In genomic region chr14:73634333-73634833, GRCh38 we compare ENCODE assay signal across 9 cellular contexts. TPM values are rescaled to one million over a fixed set of nuclear protein-coding genes. Genes with fewer than 3 reads are reported as not detected.
DNase-seq lines count a peak whose midpoint lies in the region; FAIRE-seq and TF ChIP-seq lines count a peak whose summit lies in the region.
"Had no signal": no experiment of that assay in that cellular context is flagged by ENCODE, and none has a peak within 500 bp of the region (broad histone marks: within the 10 kb centered on the region; RNA-seq: fewer than 3 reads in every experiment).

No MANE protein-coding gene starts in this region.

- H4K5ac ChIP-seq in H1 (ENCODE audit: insufficient read length, low read depth, low read length): no peak overlapping the region

- H3K27ac ChIP-seq in H1 (ENCODE audit: low read depth, low read length) (no peak overlapping the region; the same call in 1 of the 2 replicates), urinary bladder (ENCODE audit: low read depth) (no peak overlapping the region)

- POLR2A ChIA-PET in H1 (lab: Charles Lee; ENCODE audit: partially characterized antibody): interaction anchor here (0.6 to 1.0 kb wide), 5 partner anchors 8 to 104 kb away, joined by 3 to 4 read pairs (median 3); partner anchors contain the start of genes ACOT2 and DNAL1

- peak overlapping the region; percentile 84; the same call in 1 of the 2 replicates for H4K8ac ChIP-seq in H1 (ENCODE audit: extremely low read depth, insufficient read depth, low read length)

- no peak for TF ChIP-seq EP300 in H1 (IDR thresholded peaks at IDR 0.05; ENCODE audit: borderline replicate concordance in 1 of 2, low read depth in 2 of 2, low read length in 2 of 2)

- WGBS in H1 (ENCODE audit: extremely low coverage in 1 of 2, insufficient coverage in 1 of 2, insufficient read length in 1 of 2, insufficient replicate concordance in 2 of 2, low coverage in 1 of 2, low lambda C conversion rate in 2 of 2, missing lambda C conversion rate in 1 of 2), 2 experiments: 6% methylated on average over 31 of the region's 31 CpGs; no CpG with 5 or more reads in 1 of the 2 experiments
- 11% methylated on average over 31 of the region's 31 CpGs for WGBS in urinary bladder

- H3K9ac ChIP-seq in H1 (replicated peaks in 1 of 4; ENCODE audit: extremely low read depth in 1 of 4, low read depth in 3 of 4, low read length in 3 of 4): peak overlapping the region in 2 of 4 experiments; percentile 40 to 45; a peak in 4 of 7 replicates

- no peak overlapping the region; the same call in 1 of the 2 replicates for H2BK15ac ChIP-seq in H1 (ENCODE audit: low read length)

- H3K36me3 ChIP-seq in H1 (ENCODE audit: control insufficient read depth in 2 of 4, insufficient read depth in 4 of 4, low read length in 3 of 4) (no peaks in the 10 kb centered on the region), urinary bladder (ENCODE audit: insufficient read depth) (no peaks in the 10 kb centered on the region)

- H3K23me2 ChIP-seq in H1 (ENCODE audit: low read depth, low read length): peaks cover 7% of the 10 kb centered on the region; the same call in 1 of the 2 replicates

- no peaks in the 10 kb centered on the region for H3K9me3 ChIP-seq in H1 (ENCODE audit: insufficient read depth in 2 of 2, low read depth in 1 of 2, low read length in 1 of 2)

- H2BK5ac ChIP-seq in H1 (ENCODE audit: low read depth, low read length): peak overlapping the region; percentile 86; the same call in 1 of the 2 replicates

- peak overlapping the region; percentile 68 to 83 for H3K4me2 ChIP-seq in H1 (ENCODE audit: insufficient read depth in 1 of 2, low read depth in 2 of 2, low read length in 2 of 2)

- DNase-seq in NCI-H2081 (lab: John Stamatoyannopoulos, UW) (peak; percentile 67 to 76), NCI-H2081 treated with DMSO at 0.1 percent for 48 hours (lab: John Stamatoyannopoulos, UW) (no peak), NCI-H748 treated with DMSO at 0.1 percent for 48 hours (lab: John Stamatoyannopoulos, UW) (peak; percentile 44), H1 (ENCODE audit: low read depth in 1 of 2, low spot score in 2 of 2) (peak; percentile 66 to 93), midbrain (lab: John Stamatoyannopoulos, UW) (peak; percentile 50), NCI-H1694 treated with DMSO at 0.1 percent for 48 hours (lab: John Stamatoyannopoulos, UW) (no peak)
- DNase-seq in activated CD4-positive, alpha-beta T cell treated with anti-CD3 and anti-CD28 coated beads for 1 hour: no peak

- peak; percentile 52 to 63 (median 54) for TF ChIP-seq CTCF in H1 (IDR thresholded peaks at IDR 0.05; ENCODE audit: control extremely low read depth in 1 of 3, insufficient read depth in 1 of 3, low read depth in 1 of 3, low read length in 3 of 3)

- peak overlapping the region; percentile 97 for H4K91ac ChIP-seq in H1 (replicated peaks; ENCODE audit: insufficient read length, low read length)

- H2AFZ ChIP-seq in H1 (ENCODE audit: low read length): peak overlapping the region; percentile 45; the same call in 1 of the 2 replicates

- H3K4ac ChIP-seq in H1 (replicated peaks; ENCODE audit: insufficient read length, low read depth, low read length): no peak overlapping the region

- no peaks in the 10 kb centered on the region for H3K27me3 ChIP-seq in H1 (replicated peaks in 1 of 4; ENCODE audit: control insufficient read depth in 3 of 4, extremely low read depth in 1 of 4, insufficient read depth in 3 of 4, low read length in 3 of 4)

- no peak overlapping the region for H2BK120ac ChIP-seq in H1 (replicated peaks; ENCODE audit: low read depth, low read length)

- CTCF ChIA-PET in H1 (lab: Charles Lee; ENCODE audit: partially characterized antibody): interaction anchor here (0.6 to 6.5 kb wide), 13 partner anchors 12 to 674 kb away, joined by 3 to 52 read pairs (median 4); partner anchors contain the start of genes ACOT2 and ACOT6

- peak overlapping the region; percentile 31 to 65 (median 58) for H3K4me3 ChIP-seq in H1 (ENCODE audit: extremely low read depth in 1 of 4, insufficient read depth in 2 of 4, low read depth in 3 of 4, low read length in 4 of 4)
- H3K4me3 ChIP-seq in urinary bladder (ENCODE audit: low read depth, low read length): peak overlapping the region; percentile 41

- TF ChIP-seq POLR2A in H1 (IDR thresholded peaks at IDR 0.05; ENCODE audit: control extremely low read depth in 1 of 2, low read depth in 2 of 2, low read length in 2 of 2): peak; percentile 52 to 67

- peak overlapping the region; percentile 86 for H3K56ac ChIP-seq in H1 (replicated peaks; ENCODE audit: insufficient read length, low read depth, low read length)

- peaks cover 0 to 5% (median 1%) of the 10 kb centered on the region in 4 experiments; a peak in 4 of 7 replicates for H3K4me1 ChIP-seq in H1 (replicated peaks in 1 of 4; ENCODE audit: control insufficient read depth in 3 of 4, insufficient read depth in 4 of 4, low read length in 3 of 4)
- no peaks in the 10 kb centered on the region for H3K4me1 ChIP-seq in urinary bladder (ENCODE audit: insufficient read depth)

- TF ChIP-seq RAD21 in H1 (IDR thresholded peaks at IDR 0.05 in 1 of 2, conservative IDR thresholded peaks at IDR 0.05 in 1 of 2; ENCODE audit: low read depth in 2 of 2, low read length in 2 of 2): peak; percentile 44 to 56

- no peaks in the 10 kb centered on the region for H4K20me1 ChIP-seq in H1 (replicated peaks in 1 of 2; ENCODE audit: control insufficient read depth in 1 of 2, insufficient read depth in 2 of 2, low read length in 2 of 2)

- FAIRE-seq in H1 (lab: Jason Lieb, UNC): peak; percentile 36
- FAIRE-seq: A204.1 had no signal

- H2AK5ac ChIP-seq in H1 (ENCODE audit: low read depth, low read length): no peak overlapping the region

- peak overlapping the region; percentile 84; the same call in 1 of the 2 replicates for H2BK12ac ChIP-seq in H1 (ENCODE audit: low read depth, low read length)

- H2BK20ac ChIP-seq in H1 (ENCODE audit: low read length): peak overlapping the region; percentile 62; the same call in 1 of the 2 replicates

- no peaks in the 10 kb centered on the region for H3K79me1 ChIP-seq in H1 (ENCODE audit: low read depth, low read length)

- H3K18ac ChIP-seq in H1 (ENCODE audit: extremely low read depth, low read length): peak overlapping the region; percentile 81

- H3K14ac ChIP-seq in H1 (ENCODE audit: insufficient read length): no peak overlapping the region

- no peaks in the 10 kb centered on the region for H3K79me2 ChIP-seq in H1 (ENCODE audit: control insufficient read depth in 1 of 2, insufficient read depth in 2 of 2, low read length in 2 of 2)

- no peak overlapping the region for H3K23ac ChIP-seq in H1 (ENCODE audit: insufficient read length)

TF ChIP-seq in H1, 55 proteins besides CTCF, POLR2A, EP300 and RAD21 (continues in another document):
- no peak for TF ChIP-seq CEBPB (IDR thresholded peaks at IDR 0.05; ENCODE audit: low read depth, low read length)
- no peak for TF ChIP-seq EGR1 (IDR thresholded peaks at IDR 0.05; ENCODE audit: borderline replicate concordance, low read depth, low read length)
- TF ChIP-seq SIN3A (conservative IDR thresholded peaks at IDR 0.05 in 1 of 2, IDR thresholded peaks at IDR 0.05 in 1 of 2; ENCODE audit: low read depth in 1 of 2, low read length in 2 of 2): 0 out of 4 replicates have a peak, but pooled peaks have one; percentile 42 to 50
- TF ChIP-seq SIX5 (IDR thresholded peaks at IDR 0.05; ENCODE audit: low read depth, low read length): no peak
- peak; percentile 40; the same call in 1 of the 2 replicates for TF ChIP-seq TBP (IDR thresholded peaks at IDR 0.05; ENCODE audit: low read depth, low read length)
- peak; percentile 64 for TF ChIP-seq ASH2L (IDR thresholded peaks at IDR 0.05; ENCODE audit: low read length)
- TF ChIP-seq RFX5 (IDR thresholded peaks at IDR 0.05; ENCODE audit: borderline replicate concordance, low read depth, low read length): no peak
- no peak for TF ChIP-seq SP1 (IDR thresholded peaks at IDR 0.05; ENCODE audit: low read depth, low read length)
- TF ChIP-seq CBX8 (IDR thresholded peaks at IDR 0.05; ENCODE audit: borderline replicate concordance, low read depth, low read length): no peak

RNA-seq across cellular contexts. Expression of gene DNAL1, which starts 10.4 kb away (rescaled TPM):
- total RNA-seq in H1 (2021; fragmentation: NEBNext Ultra II Directional; extraction: Animal tissue kit (Norgen Biotek cat#: 25700)): 16.8 and 17.2 TPM in 2 replicates
- polyA plus RNA-seq in H1 (2011; rRNA removed) (2.0 and 2.8 TPM in 2 replicates), urinary bladder (6.3 TPM)
- 3.8 TPM for polyA plus RNA-seq in H1 (2011; cell fraction: cytosol; rRNA removed)
- polyA plus RNA-seq in H1 (2011; cell fraction: nucleus; rRNA removed): 1.4 TPM
- polyA plus RNA-seq in H1 (2012, experiment 1 of 2): 3.5 to 10.6 TPM (median 6.4 TPM) in 4 replicates
- 4.5 TPM for polyA plus RNA-seq in H1 (2012, experiment 2 of 2)
- 9.5 TPM for polyA plus RNA-seq in H1 (2013, experiment 1 of 2)
- 11.5 TPM for polyA plus RNA-seq in H1 (2013, experiment 2 of 2)
- 2.8 and 3.8 TPM in 2 replicates for polyA minus RNA-seq in H1 (2011; rRNA and poly(A)+ RNA removed)
- 2.7 TPM for polyA minus RNA-seq in H1 (2011; cell fraction: cytosol; rRNA and poly(A)+ RNA removed)
- 3.6 TPM for polyA minus RNA-seq in H1 (2011; cell fraction: nucleus; rRNA and poly(A)+ RNA removed)
- 13.3 TPM for total RNA-seq in urinary bladder

RNA-seq across cellular contexts. Expression of gene ACOT6, which starts 22.1 kb away (rescaled TPM):
- total RNA-seq in H1 (2021; fragmentation: NEBNext Ultra II Directional; extraction: Animal tissue kit (Norgen Biotek cat#: 25700)): not detected in 2 replicates
- not detected in 2 replicates for polyA plus RNA-seq in H1 (2011; rRNA removed)
- polyA plus RNA-seq in H1 (2011; cell fraction: cytosol; rRNA removed): 0.19 TPM
- polyA plus RNA-seq in H1 (2011; cell fraction: nucleus; rRNA removed): not detected
- 0.13 TPM in 1 of 4 replicates, not detected in the others for polyA plus RNA-seq in H1 (2012, experiment 1 of 2)
- not detected for polyA plus RNA-seq in H1 (2012, experiment 2 of 2)
- polyA plus RNA-seq in H1 (2013, experiment 1 of 2): 0.08 TPM
- polyA plus RNA-seq in H1 (2013, experiment 2 of 2): 0.13 TPM
- polyA minus RNA-seq in H1 (2011; rRNA and poly(A)+ RNA removed): not detected in 2 replicates
- not detected for polyA minus RNA-seq in H1 (2011; cell fraction: cytosol; rRNA and poly(A)+ RNA removed)
- polyA minus RNA-seq in H1 (2011; cell fraction: nucleus; rRNA and poly(A)+ RNA removed): 1.9 TPM
- total RNA-seq in urinary bladder: not detected
- not detected for polyA plus RNA-seq in urinary bladder

RNA-seq across cellular contexts. Expression of gene ACOT4, which starts 42.7 kb away (rescaled TPM):
- 0.48 and 0.80 TPM in 2 replicates for total RNA-seq in H1 (2021; fragmentation: NEBNext Ultra II Directional; extraction: Animal tissue kit (Norgen Biotek cat#: 25700))
- polyA plus RNA-seq in H1 (2011; rRNA removed) (1.1 and 1.2 TPM in 2 replicates), urinary bladder (1.0 TPM)
- 0.57 TPM for polyA plus RNA-seq in H1 (2011; cell fraction: cytosol; rRNA removed)
- polyA plus RNA-seq in H1 (2011; cell fraction: nucleus; rRNA removed): 1.2 TPM
- polyA plus RNA-seq in H1 (2012, experiment 1 of 2): 0.72 to 0.94 TPM (median 0.90 TPM) in 4 replicates
- polyA plus RNA-seq in H1 (2012, experiment 2 of 2): 0.85 TPM
- 0.57 TPM for polyA plus RNA-seq in H1 (2013, experiment 1 of 2)
- 0.66 TPM for polyA plus RNA-seq in H1 (2013, experiment 2 of 2)
- 0.41 and 0.59 TPM in 2 replicates for polyA minus RNA-seq in H1 (2011; rRNA and poly(A)+ RNA removed)
- 1.4 TPM for polyA minus RNA-seq in H1 (2011; cell fraction: cytosol; rRNA and poly(A)+ RNA removed)
- 0.80 TPM for polyA minus RNA-seq in H1 (2011; cell fraction: nucleus; rRNA and poly(A)+ RNA removed)
- total RNA-seq in urinary bladder: 1.6 TPM

Comparison
In these comparisons a context has a peak if more than half of its experiments do, and no peak if none do; other contexts are left out.
1. DNase-seq: peak in NCI-H2081 (2 of 2), NCI-H748 treated with DMSO at 0.1 percent for 48 hours (single experiment), H1 (2 of 2) and midbrain (single experiment); none in NCI-H2081 treated with DMSO at 0.1 percent for 48 hours (single experiment), NCI-H1694 treated with DMSO at 0.1 percent for 48 hours (single experiment) and activated CD4-positive, alpha-beta T cell treated with anti-CD3 and anti-CD28 coated beads for 1 hour (single experiment).